ENCODE assay signal across 1 cellular context in genomic region chr9:35731415-35732184, GRCh38.
TF ChIP-seq lines count a peak whose summit lies in the region.

No MANE protein-coding gene starts in this region.

TF ChIP-seq in K562, 482 proteins besides CTCF, POLR2A, EP300 and RAD21 (continues in another document):
- TF ChIP-seq HMG20A (CRISPR knock-in tag; conservative IDR thresholded peaks at IDR 0.05) = no peak
- no peak for TF ChIP-seq DIDO1 (tag; IDR thresholded peaks at IDR 0.05; ENCODE audit: low read depth)
- TF ChIP-seq NONO (IDR thresholded peaks at IDR 0.05; ENCODE audit: low read depth in 2 of 2, low read length in 1 of 2) = no peak
- no peak for TF ChIP-seq ZBTB2 (IDR thresholded peaks at IDR 0.05)
- TF ChIP-seq GTF2A2 (tag; IDR thresholded peaks at IDR 0.05) = no peak
- TF ChIP-seq, protein P1, sequence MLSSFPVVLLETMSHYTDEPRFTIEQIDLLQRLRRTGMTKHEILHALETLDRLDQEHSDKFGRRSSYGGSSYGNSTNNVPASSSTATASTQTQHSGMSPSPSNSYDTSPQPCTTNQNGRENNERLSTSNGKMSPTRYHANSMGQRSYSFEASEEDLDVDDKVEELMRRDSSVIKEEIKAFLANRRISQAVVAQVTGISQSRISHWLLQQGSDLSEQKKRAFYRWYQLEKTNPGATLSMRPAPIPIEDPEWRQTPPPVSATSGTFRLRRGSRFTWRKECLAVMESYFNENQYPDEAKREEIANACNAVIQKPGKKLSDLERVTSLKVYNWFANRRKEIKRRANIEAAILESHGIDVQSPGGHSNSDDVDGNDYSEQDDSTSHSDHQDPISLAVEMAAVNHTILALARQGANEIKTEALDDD (IDR thresholded peaks at IDR 0.05) = peak; percentile 70; the same call in 1 of the 2 replicates
- TF ChIP-seq, protein P2, sequence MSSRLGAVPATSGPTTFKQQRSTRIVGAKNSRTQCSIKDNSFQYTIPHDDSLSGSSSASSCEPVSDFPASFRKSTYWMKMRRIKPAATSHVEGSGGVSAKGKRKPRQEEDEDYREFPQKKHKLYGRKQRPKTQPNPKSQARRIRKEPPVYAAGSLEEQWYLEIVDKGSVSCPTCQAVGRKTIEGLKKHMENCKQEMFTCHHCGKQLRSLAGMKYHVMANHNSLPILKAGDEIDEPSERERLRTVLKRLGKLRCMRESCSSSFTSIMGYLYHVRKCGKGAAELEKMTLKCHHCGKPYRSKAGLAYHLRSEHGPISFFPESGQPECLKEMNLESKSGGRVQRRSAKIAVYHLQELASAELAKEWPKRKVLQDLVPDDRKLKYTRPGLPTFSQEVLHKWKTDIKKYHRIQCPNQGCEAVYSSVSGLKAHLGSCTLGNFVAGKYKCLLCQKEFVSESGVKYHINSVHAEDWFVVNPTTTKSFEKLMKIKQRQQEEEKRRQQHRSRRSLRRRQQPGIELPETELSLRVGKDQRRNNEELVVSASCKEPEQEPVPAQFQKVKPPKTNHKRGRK (tag; IDR thresholded peaks at IDR 0.05) = no peak
- TF ChIP-seq ZNF431 (CRISPR knock-in tag; IDR thresholded peaks at IDR 0.05) = no peak
- no peak for TF ChIP-seq SAFB2 (IDR thresholded peaks at IDR 0.05; ENCODE audit: borderline replicate concordance, low read depth, low read length, severe bottlenecking)
- TF ChIP-seq SP1 (CRISPR knock-in tag; IDR thresholded peaks at IDR 0.05) = no peak
- no peak for TF ChIP-seq RFX1 (IDR thresholded peaks at IDR 0.05)
- no peak for TF ChIP-seq GABPB1 (CRISPR knock-in tag; IDR thresholded peaks at IDR 0.05)
- TF ChIP-seq ATF7 (IDR thresholded peaks at IDR 0.05) = peak; percentile 53; the same call in 1 of the 2 replicates
- no peak for TF ChIP-seq GABPA (tag; conservative IDR thresholded peaks at IDR 0.05; ENCODE audit: low read depth)
- TF ChIP-seq RCOR1 (IDR thresholded peaks at IDR 0.05; ENCODE audit: borderline replicate concordance in 1 of 2, low read depth in 2 of 2, low read length in 2 of 2) = no peak
- no peak for TF ChIP-seq CBFB (CRISPR knock-in tag; IDR thresholded peaks at IDR 0.05)
- no peak for TF ChIP-seq MBD1 (CRISPR knock-in tag; IDR thresholded peaks at IDR 0.05)
- no peak for TF ChIP-seq STAT5B (CRISPR knock-in tag; IDR thresholded peaks at IDR 0.05)
- no peak for TF ChIP-seq ZNF197 (CRISPR knock-in tag; IDR thresholded peaks at IDR 0.05; ENCODE audit: low read depth)
- TF ChIP-seq HNRNPL (IDR thresholded peaks at IDR 0.05; ENCODE audit: low read depth, low read length) = no peak
- no peak for TF ChIP-seq ZSCAN32 (CRISPR knock-in tag; IDR thresholded peaks at IDR 0.05)
- TF ChIP-seq XRCC5 (IDR thresholded peaks at IDR 0.05; ENCODE audit: low read depth, low read length) = no peak
- TF ChIP-seq SIN3A (IDR thresholded peaks at IDR 0.05; ENCODE audit: borderline replicate concordance in 2 of 2, control insufficient read depth in 1 of 2, low read depth in 2 of 2, low read length in 2 of 2) = no peak
- TF ChIP-seq SRSF7 (optimal IDR thresholded peaks at IDR 0.05; ENCODE audit: low read depth, low read length) = no peak
- TF ChIP-seq FOXM1 (IDR thresholded peaks at IDR 0.05; ENCODE audit: low read depth) = no peak
- TF ChIP-seq FOXM1 (CRISPR knock-in tag; IDR thresholded peaks at IDR 0.05; ENCODE audit: low read depth) = no peak
- no peak for TF ChIP-seq ZNF740 (CRISPR knock-in tag; IDR thresholded peaks at IDR 0.05)
- no peak for TF ChIP-seq ZNF740 (tag; IDR thresholded peaks at IDR 0.05)
- no peak for TF ChIP-seq E2F1 (CRISPR knock-in tag; IDR thresholded peaks at IDR 0.05)
- TF ChIP-seq ZBTB1 (CRISPR knock-in tag; IDR thresholded peaks at IDR 0.05; ENCODE audit: borderline replicate concordance, low read depth) = no peak
- TF ChIP-seq, protein P3, sequence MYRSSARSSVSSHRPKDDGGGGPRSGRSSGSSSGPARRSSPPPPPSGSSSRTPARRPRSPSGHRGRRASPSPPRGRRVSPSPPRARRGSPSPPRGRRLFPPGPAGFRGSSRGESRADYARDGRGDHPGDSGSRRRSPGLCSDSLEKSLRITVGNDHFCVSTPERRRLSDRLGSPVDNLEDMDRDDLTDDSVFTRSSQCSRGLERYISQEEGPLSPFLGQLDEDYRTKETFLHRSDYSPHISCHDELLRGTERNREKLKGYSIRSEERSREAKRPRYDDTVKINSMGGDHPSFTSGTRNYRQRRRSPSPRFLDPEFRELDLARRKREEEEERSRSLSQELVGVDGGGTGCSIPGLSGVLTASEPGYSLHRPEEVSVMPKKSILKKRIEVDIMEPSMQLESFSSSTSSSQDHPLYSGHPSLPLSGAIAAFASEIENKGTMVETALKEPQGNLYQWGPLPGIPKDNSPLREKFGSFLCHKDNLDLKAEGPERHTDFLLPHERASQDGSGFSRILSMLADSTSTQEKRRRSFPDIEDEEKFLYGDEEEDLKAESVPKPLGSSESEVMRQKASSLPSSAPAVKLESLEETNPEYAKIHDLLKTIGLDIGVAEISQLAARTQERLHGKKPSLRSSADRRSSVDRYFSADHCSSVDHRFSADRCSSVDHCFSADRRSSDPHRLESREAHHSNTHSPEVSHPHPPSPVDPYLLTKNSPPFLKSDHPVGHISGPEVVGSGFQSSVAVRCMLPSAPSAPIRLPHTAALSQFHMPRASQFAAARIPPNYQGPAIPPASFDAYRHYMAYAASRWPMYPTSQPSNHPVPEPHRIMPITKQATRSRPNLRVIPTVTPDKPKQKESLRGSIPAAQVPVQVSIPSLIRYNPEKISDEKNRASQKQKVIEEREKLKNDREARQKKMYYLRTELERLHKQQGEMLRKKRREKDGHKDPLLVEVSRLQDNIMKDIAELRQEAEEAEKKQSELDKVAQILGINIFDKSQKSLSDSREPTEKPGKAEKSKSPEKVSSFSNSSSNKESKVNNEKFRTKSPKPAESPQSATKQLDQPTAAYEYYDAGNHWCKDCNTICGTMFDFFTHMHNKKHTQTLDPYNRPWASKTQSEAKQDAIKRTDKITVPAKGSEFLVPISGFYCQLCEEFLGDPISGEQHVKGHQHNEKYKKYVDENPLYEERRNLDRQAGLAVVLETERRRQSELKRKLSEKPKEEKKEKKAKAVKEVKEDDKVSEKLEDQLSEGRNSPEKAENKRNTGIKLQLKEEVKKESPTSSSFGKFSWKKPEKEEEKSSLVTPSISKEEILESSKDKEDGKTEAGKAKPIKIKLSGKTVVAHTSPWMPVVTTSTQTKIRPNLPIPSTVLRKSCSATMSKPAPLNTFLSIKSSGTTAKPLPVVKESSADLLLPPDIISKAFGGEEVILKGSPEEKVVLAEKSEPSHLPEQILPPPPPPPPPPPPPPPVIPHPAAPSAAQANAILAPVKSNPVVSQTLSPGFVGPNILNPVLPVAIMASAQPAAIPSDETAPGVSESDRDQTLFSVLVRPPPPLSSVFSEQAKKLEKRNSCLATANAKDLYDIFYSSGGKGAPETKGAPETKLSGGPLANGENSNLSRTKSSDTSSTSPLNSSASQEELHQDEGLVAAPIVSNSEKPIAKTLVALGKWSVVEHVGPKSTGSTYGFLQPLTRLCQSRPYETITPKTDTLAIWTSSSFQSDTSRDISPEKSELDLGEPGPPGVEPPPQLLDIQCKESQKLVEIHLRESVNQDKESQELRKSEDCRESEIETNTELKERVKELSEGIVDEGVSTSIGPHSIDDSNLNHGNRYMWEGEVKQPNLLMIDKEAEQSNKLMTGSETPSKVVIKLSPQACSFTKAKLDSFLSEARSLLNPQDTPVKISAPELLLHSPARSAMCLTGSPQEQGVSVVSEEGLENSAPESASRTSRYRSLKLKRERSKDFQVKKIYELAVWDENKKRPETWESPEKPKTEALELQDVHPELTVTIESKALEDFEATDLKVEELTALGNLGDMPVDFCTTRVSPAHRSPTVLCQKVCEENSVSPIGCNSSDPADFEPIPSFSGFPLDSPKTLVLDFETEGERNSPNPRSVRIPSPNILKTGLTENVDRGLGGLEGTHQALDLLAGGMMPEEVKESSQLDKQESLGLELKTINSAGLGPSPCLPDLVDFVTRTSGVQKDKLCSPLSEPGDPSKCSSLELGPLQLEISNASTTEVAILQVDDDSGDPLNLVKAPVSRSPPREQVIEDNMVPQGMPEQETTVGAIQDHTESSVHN (IDR thresholded peaks at IDR 0.05; ENCODE audit: borderline replicate concordance in 1 of 2, low read depth in 1 of 2) = peak in 1 of 2 experiments; percentile 38; a peak in 1 of 4 replicates
- TF ChIP-seq MEF2D (tag; conservative IDR thresholded peaks at IDR 0.05; ENCODE audit: low read depth) = no peak
- TF ChIP-seq, protein P4, sequence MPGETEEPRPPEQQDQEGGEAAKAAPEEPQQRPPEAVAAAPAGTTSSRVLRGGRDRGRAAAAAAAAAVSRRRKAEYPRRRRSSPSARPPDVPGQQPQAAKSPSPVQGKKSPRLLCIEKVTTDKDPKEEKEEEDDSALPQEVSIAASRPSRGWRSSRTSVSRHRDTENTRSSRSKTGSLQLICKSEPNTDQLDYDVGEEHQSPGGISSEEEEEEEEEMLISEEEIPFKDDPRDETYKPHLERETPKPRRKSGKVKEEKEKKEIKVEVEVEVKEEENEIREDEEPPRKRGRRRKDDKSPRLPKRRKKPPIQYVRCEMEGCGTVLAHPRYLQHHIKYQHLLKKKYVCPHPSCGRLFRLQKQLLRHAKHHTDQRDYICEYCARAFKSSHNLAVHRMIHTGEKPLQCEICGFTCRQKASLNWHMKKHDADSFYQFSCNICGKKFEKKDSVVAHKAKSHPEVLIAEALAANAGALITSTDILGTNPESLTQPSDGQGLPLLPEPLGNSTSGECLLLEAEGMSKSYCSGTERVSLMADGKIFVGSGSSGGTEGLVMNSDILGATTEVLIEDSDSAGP (CRISPR knock-in tag; IDR thresholded peaks at IDR 0.05) = no peak
- TF ChIP-seq, protein P5, sequence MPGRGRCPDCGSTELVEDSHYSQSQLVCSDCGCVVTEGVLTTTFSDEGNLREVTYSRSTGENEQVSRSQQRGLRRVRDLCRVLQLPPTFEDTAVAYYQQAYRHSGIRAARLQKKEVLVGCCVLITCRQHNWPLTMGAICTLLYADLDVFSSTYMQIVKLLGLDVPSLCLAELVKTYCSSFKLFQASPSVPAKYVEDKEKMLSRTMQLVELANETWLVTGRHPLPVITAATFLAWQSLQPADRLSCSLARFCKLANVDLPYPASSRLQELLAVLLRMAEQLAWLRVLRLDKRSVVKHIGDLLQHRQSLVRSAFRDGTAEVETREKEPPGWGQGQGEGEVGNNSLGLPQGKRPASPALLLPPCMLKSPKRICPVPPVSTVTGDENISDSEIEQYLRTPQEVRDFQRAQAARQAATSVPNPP (IDR thresholded peaks at IDR 0.05; ENCODE audit: borderline replicate concordance, insufficient read depth, insufficient read length) = no peak
- peak; percentile 38; the same call in 1 of the 2 replicates for TF ChIP-seq SMARCA5 (IDR thresholded peaks at IDR 0.05)
- no peak for TF ChIP-seq SOX6 (IDR thresholded peaks at IDR 0.05)
- TF ChIP-seq SMAD2 (IDR thresholded peaks at IDR 0.05; ENCODE audit: low read depth, low read length) = no peak
- no peak for TF ChIP-seq HNRNPH1 (optimal IDR thresholded peaks at IDR 0.05; ENCODE audit: low read depth, low read length)
- TF ChIP-seq ETV1 (tag; conservative IDR thresholded peaks at IDR 0.05; ENCODE audit: low read depth) = no peak
- peak; percentile 41; the same call in 1 of the 2 replicates for TF ChIP-seq TAL1 (IDR thresholded peaks at IDR 0.05)
- TF ChIP-seq ARID2 (IDR thresholded peaks at IDR 0.05) = no peak
- peak; percentile 82 to 86 for TF ChIP-seq KDM1A (IDR thresholded peaks at IDR 0.05)
